In genomic region chr20:38649275-38649891, GRCh38 we compare ENCODE assay signal across 1 cellular context.
TF ChIP-seq lines count a peak whose summit lies in the region.

No MANE protein-coding gene starts in this region.

TF ChIP-seq in HepG2, 621 proteins besides CTCF, POLR2A, EP300 and RAD21 (continued from another document and continues in another):
- peak; percentile 68; the same call in 1 of the 2 replicates for TF ChIP-seq THAP8 (CRISPR knock-in tag; IDR thresholded peaks at IDR 0.05; ENCODE audit: borderline replicate concordance)
- TF ChIP-seq MAFG (CRISPR knock-in tag; IDR thresholded peaks at IDR 0.05) = no peak
- no peak for TF ChIP-seq ZNF576 (CRISPR knock-in tag; IDR thresholded peaks at IDR 0.05)
- TF ChIP-seq GRHL1 (CRISPR knock-in tag; conservative IDR thresholded peaks at IDR 0.05) = no peak
- TF ChIP-seq ZBTB26 (CRISPR knock-in tag; IDR thresholded peaks at IDR 0.05; ENCODE audit: borderline replicate concordance) = 0 out of 2 replicates have a peak, but pooled peaks have one; percentile 14
- TF ChIP-seq ZMAT3 (CRISPR knock-in tag; conservative IDR thresholded peaks at IDR 0.05) = no peak
- peak; percentile 18; the same call in 1 of the 2 replicates for TF ChIP-seq FOSL2 (CRISPR knock-in tag; IDR thresholded peaks at IDR 0.05)
- 0 out of 2 replicates have a peak, but pooled peaks have one; percentile 55 for TF ChIP-seq RELA (CRISPR knock-in tag; IDR thresholded peaks at IDR 0.05)
- no peak for TF ChIP-seq ZNF17 (CRISPR knock-in tag; IDR thresholded peaks at IDR 0.05)
- TF ChIP-seq ZFP41 (CRISPR knock-in tag; IDR thresholded peaks at IDR 0.05; ENCODE audit: borderline replicate concordance) = no peak
- 0 out of 2 replicates have a peak, but pooled peaks have one; percentile 14 for TF ChIP-seq NRL (CRISPR knock-in tag; IDR thresholded peaks at IDR 0.05; ENCODE audit: borderline replicate concordance)
- TF ChIP-seq CEBPG (CRISPR knock-in tag; IDR thresholded peaks at IDR 0.05) = peak; percentile 39; the same call in 1 of the 2 replicates
- 0 out of 2 replicates have a peak, but pooled peaks have one; percentile 52 for TF ChIP-seq DZIP1 (CRISPR knock-in tag; IDR thresholded peaks at IDR 0.05)
- no peak for TF ChIP-seq ATF5 (CRISPR knock-in tag; IDR thresholded peaks at IDR 0.05; ENCODE audit: low read depth)
- no peak for TF ChIP-seq ZNF841 (CRISPR knock-in tag; IDR thresholded peaks at IDR 0.05; ENCODE audit: borderline replicate concordance)
- no peak for TF ChIP-seq MTA1 (CRISPR knock-in tag; IDR thresholded peaks at IDR 0.05; ENCODE audit: borderline replicate concordance)
- TF ChIP-seq SALL1 (CRISPR knock-in tag; IDR thresholded peaks at IDR 0.05) = no peak
- 0 out of 2 replicates have a peak, but pooled peaks have one; percentile 35 for TF ChIP-seq ZSCAN31 (CRISPR knock-in tag; IDR thresholded peaks at IDR 0.05; ENCODE audit: low read depth)
- TF ChIP-seq ZNF101 (CRISPR knock-in tag; IDR thresholded peaks at IDR 0.05; ENCODE audit: borderline replicate concordance, low read depth) = no peak
- TF ChIP-seq STAG1 (CRISPR knock-in tag; IDR thresholded peaks at IDR 0.05) = peak; percentile 90
- TF ChIP-seq TFAP4 (IDR thresholded peaks at IDR 0.05; ENCODE audit: borderline replicate concordance, low read depth) = no peak
- 0 out of 2 replicates have a peak, but pooled peaks have one; percentile 23 for TF ChIP-seq ARID3A (IDR thresholded peaks at IDR 0.05; ENCODE audit: low read depth, low read length)
- peak in 1 of 2 experiments; percentile 69; a peak in 2 of 4 replicates for TF ChIP-seq HMGXB4 (CRISPR knock-in tag; IDR thresholded peaks at IDR 0.05; ENCODE audit: borderline replicate concordance in 1 of 2, low read depth in 1 of 2)
- no peak for TF ChIP-seq LRRFIP1 (CRISPR knock-in tag; conservative IDR thresholded peaks at IDR 0.05)
- 0 out of 2 replicates have a peak, but pooled peaks have one; percentile 22 for TF ChIP-seq HDAC2 (CRISPR knock-in tag; IDR thresholded peaks at IDR 0.05)
- TF ChIP-seq PATZ1 (CRISPR knock-in tag; IDR thresholded peaks at IDR 0.05) = peak; percentile 6; the same call in 1 of the 2 replicates
- 0 out of 2 replicates have a peak, but pooled peaks have one; percentile 25 for TF ChIP-seq ZNF574 (CRISPR knock-in tag; IDR thresholded peaks at IDR 0.05)
- peak; percentile 78; the same call in 1 of the 2 replicates for TF ChIP-seq ZNF572 (CRISPR knock-in tag; IDR thresholded peaks at IDR 0.05)
- peak; percentile 24 for TF ChIP-seq TEAD3 (CRISPR knock-in tag; optimal IDR thresholded peaks at IDR 0.05; ENCODE audit: borderline replicate concordance)
- 0 out of 2 replicates have a peak, but pooled peaks have one; percentile 17 for TF ChIP-seq THRA (CRISPR knock-in tag; IDR thresholded peaks at IDR 0.05; ENCODE audit: borderline replicate concordance)
